24 cellular contexts compared by ENCODE assay signal in genomic region chr10:42816917-42817316, GRCh38. TPM values are rescaled to one million over a fixed set of nuclear protein-coding genes. Genes with fewer than 3 reads are reported as not detected.
DNase-seq lines count a peak whose midpoint lies in the region; ATAC-seq and TF ChIP-seq lines count a peak whose summit lies in the region.
"Had no signal": no experiment of that assay in that cellular context is flagged by ENCODE, and none has a peak within 500 bp of the region (broad histone marks: within the 10 kb centered on the region; RNA-seq: fewer than 3 reads in every experiment).

No MANE protein-coding gene starts in this region.

- TF ChIP-seq CTCF in endodermal cell (conservative IDR thresholded peaks at IDR 0.05), result no peak
- no peak for TF ChIP-seq CTCF in coronary artery (IDR thresholded peaks at IDR 0.05)

- H3K18ac ChIP-seq in mesendoderm (ENCODE audit: low read length), result no peak overlapping the region

- H3K27me3 Mint-ChIP-seq in activated naive CD8-positive, alpha-beta T cell treated with anti-CD3 and anti-CD28 coated beads, Interleukin-2, amount 50 U/mL, for 24 hours, result no peaks in the 10 kb centered on the region
- no peaks in the 10 kb centered on the region for H3K27me3 Mint-ChIP-seq in activated naive CD8-positive, alpha-beta T cell treated with anti-CD3 and anti-CD28 coated beads for 36 hours
- H3K27me3 Mint-ChIP-seq in endodermal cell (ENCODE audit: insufficient read depth), result no peaks in the 10 kb centered on the region
- H3K27me3 Mint-ChIP-seq: IgD-negative memory B cell had no signal

- no peak overlapping the region for H3K9ac ChIP-seq in endodermal cell (ENCODE audit: extremely low read depth, low read length, poor library complexity, severe bottlenecking)
- H3K9ac ChIP-seq in mesendoderm (ENCODE audit: low read length), result no peak overlapping the region
- H3K9ac ChIP-seq: KMS-11 had no signal

- H3K27ac ChIP-seq in endodermal cell (ENCODE audit: low read depth, low read length) (no peak overlapping the region), mesendoderm (ENCODE audit: low read depth, low read length) (no peak overlapping the region), caudate nucleus (ENCODE audit: low read depth, low read length) (no peak overlapping the region), coronary artery (no peak overlapping the region)
- H3K27ac ChIP-seq: KMS-11, RWPE1 had no signal

- H3K4me3 Mint-ChIP-seq in activated naive CD8-positive, alpha-beta T cell treated with anti-CD3 and anti-CD28 coated beads, Interleukin-2, amount 50 U/mL, for 24 hours, result no peak overlapping the region
- no peak overlapping the region for H3K4me3 Mint-ChIP-seq in activated naive CD8-positive, alpha-beta T cell treated with anti-CD3 and anti-CD28 coated beads for 36 hours
- peak overlapping the region; percentile 26 for H3K4me3 Mint-ChIP-seq in endodermal cell
- H3K4me3 Mint-ChIP-seq: HFFc6 had no signal

- H3K36me3 ChIP-seq in endodermal cell (ENCODE audit: control insufficient read depth, insufficient read depth, low read length) (peaks cover 45% of the 10 kb centered on the region), mesendoderm (ENCODE audit: control insufficient read depth, insufficient read depth, low read length) (no peaks in the 10 kb centered on the region)

- peaks cover 74% of the 10 kb centered on the region for H3K36me3 Mint-ChIP-seq in activated naive CD8-positive, alpha-beta T cell treated with anti-CD3 and anti-CD28 coated beads, Interleukin-2, amount 50 U/mL, for 24 hours (ENCODE audit: low read depth)
- peaks cover 69% of the 10 kb centered on the region for H3K36me3 Mint-ChIP-seq in activated naive CD8-positive, alpha-beta T cell treated with anti-CD3 and anti-CD28 coated beads for 36 hours
- peaks cover 73% of the 10 kb centered on the region for H3K36me3 Mint-ChIP-seq in endodermal cell (ENCODE audit: low read depth)

- H4K5ac ChIP-seq in mesendoderm (ENCODE audit: low read length), result no peak overlapping the region

- peak overlapping the region; percentile 27 for H3K27ac Mint-ChIP-seq in activated naive CD8-positive, alpha-beta T cell treated with anti-CD3 and anti-CD28 coated beads, Interleukin-2, amount 50 U/mL, for 24 hours
- no peak overlapping the region for H3K27ac Mint-ChIP-seq in activated naive CD8-positive, alpha-beta T cell treated with anti-CD3 and anti-CD28 coated beads for 36 hours
- peak overlapping the region; percentile 89 for H3K27ac Mint-ChIP-seq in endodermal cell
- H3K27ac Mint-ChIP-seq: HFFc6, IgD-negative memory B cell had no signal

- WGBS in endodermal cell (ENCODE audit: insufficient coverage in 1 of 2, insufficient read length in 1 of 2), 2 experiments, result 20 to 34% methylated on average over 1 of the region's 1 CpG
- WGBS in mesendoderm (ENCODE audit: extremely low coverage, insufficient coverage, low lambda C conversion rate), result no CpG with 5 or more reads among the region's 1 CpG

- no peak overlapping the region for H3K56ac ChIP-seq in mesendoderm (ENCODE audit: low read length)

- H3K4me1 Mint-ChIP-seq in activated naive CD8-positive, alpha-beta T cell treated with anti-CD3 and anti-CD28 coated beads, Interleukin-2, amount 50 U/mL, for 24 hours, result peaks cover 25% of the 10 kb centered on the region
- H3K4me1 Mint-ChIP-seq in activated naive CD8-positive, alpha-beta T cell treated with anti-CD3 and anti-CD28 coated beads for 36 hours, result peaks cover 12% of the 10 kb centered on the region
- H3K4me1 Mint-ChIP-seq in endodermal cell, result peaks cover 27% of the 10 kb centered on the region

- peaks cover 2% of the 10 kb centered on the region for H3K79me2 ChIP-seq in mesendoderm (ENCODE audit: control insufficient read depth, insufficient read depth, low read length)

- H3K4me3 ChIP-seq in endodermal cell (ENCODE audit: low read length), result no peak overlapping the region
- H3K4me3 ChIP-seq in mesendoderm (ENCODE audit: low read length), result no peak overlapping the region
- H3K4me3 ChIP-seq in coronary artery, result no peak overlapping the region

- no peak overlapping the region for H2AK5ac ChIP-seq in mesendoderm (ENCODE audit: low read length)

- H2BK15ac ChIP-seq in mesendoderm (replicated peaks; ENCODE audit: low read depth), result no peak overlapping the region

- no peak overlapping the region for H3K4ac ChIP-seq in mesendoderm (ENCODE audit: low read depth, low read length)

- no peaks in the 10 kb centered on the region for H3K27me3 ChIP-seq in endodermal cell (ENCODE audit: control insufficient read depth, insufficient read depth, low read length, poor library complexity, severe bottlenecking)
- no peaks in the 10 kb centered on the region for H3K27me3 ChIP-seq in mesendoderm (ENCODE audit: insufficient read depth, low read length, poor library complexity)

- peaks cover 13% of the 10 kb centered on the region for H3K9me3 Mint-ChIP-seq in activated naive CD8-positive, alpha-beta T cell treated with anti-CD3 and anti-CD28 coated beads, Interleukin-2, amount 50 U/mL, for 24 hours
- H3K9me3 Mint-ChIP-seq in activated naive CD8-positive, alpha-beta T cell treated with anti-CD3 and anti-CD28 coated beads for 36 hours, result peaks cover 12% of the 10 kb centered on the region
- H3K9me3 Mint-ChIP-seq in endodermal cell, result peaks cover 20% of the 10 kb centered on the region

- intact Hi-C loops in posterior cingulate gyrus (cut with DNase I), result no loop called here

- H3K23ac ChIP-seq in mesendoderm (ENCODE audit: low read length), result no peak overlapping the region

- no peak overlapping the region for H2BK120ac ChIP-seq in mesendoderm (ENCODE audit: low read depth, low read length)

- DNase-seq in activated naive CD8-positive, alpha-beta T cell treated with anti-CD3 and anti-CD28 coated beads, Interleukin-2, amount 50 U/mL, for 24 hours, result no peak
- DNase-seq in activated naive CD8-positive, alpha-beta T cell treated with anti-CD3 and anti-CD28 coated beads for 36 hours, result no peak
- DNase-seq in endodermal cell, result no peak
- peak; percentile 69 for DNase-seq in mesendoderm
- DNase-seq in caudate nucleus (lab: John Stamatoyannopoulos, UW), result no peak
- DNase-seq in coronary artery (ENCODE audit: low spot score), result no peak
- no peak for DNase-seq in posterior cingulate gyrus
- DNase-seq: 8988T, Calu3, DMS79 treated with DMSO at 0.1 percent for 48 hours, GF-D8, HFFc6, MM.1S, NCI-H1048, NCI-H1417 treated with DMSO at 0.1 percent for 48 hours, NCI-H1694 treated with DMSO at 0.1 percent for 48 hours, NCI-H2081, NCI-H2227 treated with DMSO at 0.1 percent for 48 hours, NCI-H526 treated with DMSO at 0.1 percent for 48 hours, SHP77 had no signal

- H4K8ac ChIP-seq in mesendoderm (ENCODE audit: low read depth, low read length), result no peak overlapping the region

- peaks cover 7% of the 10 kb centered on the region for H3K9me3 ChIP-seq in endodermal cell (ENCODE audit: control insufficient read depth, low read length)

- no peak for ATAC-seq in activated naive CD8-positive, alpha-beta T cell treated with anti-CD3 and anti-CD28 coated beads, Interleukin-2, amount 50 U/mL, for 24 hours
- ATAC-seq: Panc1 had no signal

- no peak overlapping the region for H3K4me2 ChIP-seq in mesendoderm (ENCODE audit: low read length)
- H3K4me2 ChIP-seq: KMS-11 had no signal

- H3K4me1 ChIP-seq in endodermal cell (ENCODE audit: control insufficient read depth, insufficient read depth, low read length) (no peaks in the 10 kb centered on the region), mesendoderm (ENCODE audit: control insufficient read depth, low read depth, low read length) (peaks cover 3% of the 10 kb centered on the region)

- H3K79me1 ChIP-seq in mesendoderm (ENCODE audit: low read length), result peaks cover 6% of the 10 kb centered on the region

- no peak overlapping the region for H2BK5ac ChIP-seq in mesendoderm (ENCODE audit: low read length)

RNA-seq across cellular contexts. Expression of gene BMS1, which starts 34.3 kb away (rescaled TPM):
- 10 to 100 TPM; 40.0 to 40.8 TPM for total RNA-seq in activated naive CD8-positive, alpha-beta T cell treated with anti-CD3 and anti-CD28 coated beads for 36 hours
- total RNA-seq in endodermal cell, result 10 to 100 TPM; 19.8 to 24.2 TPM
- 18.5 TPM for polyA plus RNA-seq in endodermal cell (2013, experiment 1 of 2)
- 17.5 TPM for polyA plus RNA-seq in endodermal cell (2013, experiment 2 of 2)
- polyA plus RNA-seq in mesendoderm (2013, experiment 1 of 2), result 32.4 TPM
- 32.6 TPM for polyA plus RNA-seq in mesendoderm (2013, experiment 2 of 2)
